18 cellular contexts compared by ENCODE assay signal in genomic region chr2:220106065-220106464, GRCh38.
A peak's percentile ranks its signal among the peaks of the same experiment; 100 is the strongest.
DNase-seq lines count a peak whose midpoint lies in the region; ATAC-seq, FAIRE-seq and TF ChIP-seq lines count a peak whose summit lies in the region.
"Had no signal": no experiment of that assay in that cellular context is flagged by ENCODE, and none has a peak within 500 bp of the region (broad histone marks: within the 10 kb centered on the region; RNA-seq: fewer than 3 reads in every experiment).

No MANE protein-coding gene starts in this region.

- no peaks in the 10 kb centered on the region for H3K36me3 Mint-ChIP-seq in HFFc6 (ENCODE audit: low read depth)
- H3K36me3 Mint-ChIP-seq in natural killer cell treated with Interleukin-12 subunit alpha and Interleukin-12 subunit beta and Interleukin-15 and Interleukin-18, amount 100 ng/mL, for 72 hours: no peaks in the 10 kb centered on the region
- no peaks in the 10 kb centered on the region for H3K36me3 Mint-ChIP-seq in natural killer cell
- H3K36me3 Mint-ChIP-seq: CD14-positive monocyte; CD8-positive, alpha-beta T cell had no signal

- peaks cover 30% of the 10 kb centered on the region for H3K4me1 Mint-ChIP-seq in HFFc6 (ENCODE audit: low read depth)
- H3K4me1 Mint-ChIP-seq in natural killer cell treated with Interleukin-12 subunit alpha and Interleukin-12 subunit beta and Interleukin-15 and Interleukin-18, amount 100 ng/mL, for 72 hours (ENCODE audit: low read depth in 2 of 2): no peaks in the 10 kb centered on the region
- H3K4me1 Mint-ChIP-seq in natural killer cell: no peaks in the 10 kb centered on the region
- H3K4me1 Mint-ChIP-seq: CD14-positive monocyte, GM23338 had no signal

- FAIRE-seq in bronchial epithelial cell (lab: Jason Lieb, UNC): peak; percentile 47
- FAIRE-seq: A204.1, D721Med had no signal

- H3K9me3 Mint-ChIP-seq in HFFc6 (no peaks in the 10 kb centered on the region), natural killer cell (peaks cover 0 to 2% of the 10 kb centered on the region in 2 donors)
- H3K9me3 Mint-ChIP-seq in natural killer cell treated with Interleukin-12 subunit alpha and Interleukin-12 subunit beta and Interleukin-15 and Interleukin-18, amount 100 ng/mL, for 72 hours: no peaks in the 10 kb centered on the region
- H3K9me3 Mint-ChIP-seq: CD8-positive, alpha-beta T cell; GM23338 had no signal

- H3K27ac Mint-ChIP-seq in HFFc6 (peak overlapping the region; percentile 29; the same call in 1 of the 2 replicates), natural killer cell (no peak overlapping the region)
- H3K27ac Mint-ChIP-seq in natural killer cell treated with Interleukin-12 subunit alpha and Interleukin-12 subunit beta and Interleukin-15 and Interleukin-18, amount 100 ng/mL, for 72 hours: no peak overlapping the region
- H3K27ac Mint-ChIP-seq: CD14-positive monocyte; CD8-positive, alpha-beta T cell; GM23338 had no signal

- no peaks in the 10 kb centered on the region for H3K36me3 ChIP-seq in bronchial epithelial cell (ENCODE audit: control insufficient read depth, insufficient read depth, low read length)
- H3K36me3 ChIP-seq in thyroid gland: no peaks in the 10 kb centered on the region
- H3K36me3 ChIP-seq: BE2C had no signal

- no peaks in the 10 kb centered on the region for H3K27me3 ChIP-seq in bronchial epithelial cell (ENCODE audit: control insufficient read depth, insufficient read depth, low read length)
- H3K27me3 ChIP-seq in thyroid gland: no peaks in the 10 kb centered on the region

- WGBS in thyroid gland, 2 donors: 67 to 68% methylated on average over 2 of the region's 2 CpGs

- TF ChIP-seq POLR2A in thyroid gland (IDR thresholded peaks at IDR 0.05): no peak

- intact Hi-C loops in thyroid gland (cut with DNase I): no loop called here
- intact Hi-C loops in Right ventricle myocardium superior (cut with DNase I): no loop called here
- intact Hi-C loops in natural killer cell (cut with micrococcal nuclease): no loop called here

- no peak overlapping the region for H3K4me3 ChIP-seq in bronchial epithelial cell (ENCODE audit: low read depth, low read length)
- no peak overlapping the region for H3K4me3 ChIP-seq in fibroblast of mammary gland (ENCODE audit: control insufficient read depth, low read depth, low read length)
- no peak overlapping the region for H3K4me3 ChIP-seq in thyroid gland (replicated peaks in 1 of 3)
- H3K4me3 ChIP-seq: GM23338 had no signal

- H3K4me3 Mint-ChIP-seq in HFFc6 (no peak overlapping the region), natural killer cell (no peak overlapping the region)
- no peak overlapping the region for H3K4me3 Mint-ChIP-seq in natural killer cell treated with Interleukin-12 subunit alpha and Interleukin-12 subunit beta and Interleukin-15 and Interleukin-18, amount 100 ng/mL, for 72 hours
- H3K4me3 Mint-ChIP-seq: CD14-positive monocyte; CD8-positive, alpha-beta T cell; GM23338 had no signal

- H3K27ac ChIP-seq in thyroid gland: peak overlapping the region in 2 of 3 donors; percentile 47 to 64

- DNase-seq in HFFc6 (no peak), bronchial epithelial cell (ENCODE audit: low read depth) (peak; percentile 22), fibroblast of mammary gland (ENCODE audit: low read depth) (peak; percentile 14), thyroid gland (no peak), Right ventricle myocardium superior (no peak), natural killer cell (no peak)
- no peak for DNase-seq in natural killer cell treated with Interleukin-12 subunit alpha and Interleukin-12 subunit beta and Interleukin-15 and Interleukin-18, amount 100 ng/mL, for 72 hours (ENCODE audit: low spot score)
- DNase-seq: BE2C; CD8-positive, alpha-beta T cell; COR-L47; DMS153; DND-41; GDM1; H7 had no signal

- H3K9me3 ChIP-seq in thyroid gland: no peaks in the 10 kb centered on the region
- H3K9me3 ChIP-seq: BE2C had no signal

- H3K27me3 Mint-ChIP-seq in HFFc6 (ENCODE audit: insufficient read depth) (no peaks in the 10 kb centered on the region; the same call in 1 of the 2 replicates), natural killer cell (ENCODE audit: low read depth in 2 of 2) (no peaks in the 10 kb centered on the region)
- H3K27me3 Mint-ChIP-seq in natural killer cell treated with Interleukin-12 subunit alpha and Interleukin-12 subunit beta and Interleukin-15 and Interleukin-18, amount 100 ng/mL, for 72 hours: no peaks in the 10 kb centered on the region

- TF ChIP-seq CTCF in HFFc6 (IDR thresholded peaks at IDR 0.05) (no peak), bronchial epithelial cell (IDR thresholded peaks at IDR 0.05; ENCODE audit: insufficient read depth, low read length, severe bottlenecking) (no peak), fibroblast of mammary gland (conservative IDR thresholded peaks at IDR 0.05; ENCODE audit: control insufficient read depth, insufficient read depth, low read depth, low read length) (no peak), thyroid gland (IDR thresholded peaks at IDR 0.05) (no peak), natural killer cell (IDR thresholded peaks at IDR 0.05) (no peak)

- ATAC-seq in Right ventricle myocardium superior (ENCODE audit: poor library complexity) (no peak), natural killer cell (no peak)
- no peak for ATAC-seq in natural killer cell treated with Interleukin-12 subunit alpha and Interleukin-12 subunit beta and Interleukin-15 and Interleukin-18, amount 100 ng/mL, for 72 hours
- ATAC-seq: CD8-positive, alpha-beta T cell; GM23338 had no signal

- H3K4me1 ChIP-seq in thyroid gland: peaks cover 19 to 28% of the 10 kb centered on the region in 2 donors
- H3K4me1 ChIP-seq: BE2C had no signal

Comparison
In these comparisons a context has a peak if more than half of its experiments do, and no peak if none do; other contexts are left out.
1. DNase-seq: peak in bronchial epithelial cell (single experiment) and fibroblast of mammary gland (single experiment); none in HFFc6 (single experiment), thyroid gland (0 of 2), Right ventricle myocardium superior (single experiment), natural killer cell treated with Interleukin-12 subunit alpha and Interleukin-12 subunit beta and Interleukin-15 and Interleukin-18, amount 100 ng/mL, for 72 hours (single experiment) and natural killer cell (single experiment).